ENCODE assay signal across 36 cellular contexts in the genomic region with DNA sequence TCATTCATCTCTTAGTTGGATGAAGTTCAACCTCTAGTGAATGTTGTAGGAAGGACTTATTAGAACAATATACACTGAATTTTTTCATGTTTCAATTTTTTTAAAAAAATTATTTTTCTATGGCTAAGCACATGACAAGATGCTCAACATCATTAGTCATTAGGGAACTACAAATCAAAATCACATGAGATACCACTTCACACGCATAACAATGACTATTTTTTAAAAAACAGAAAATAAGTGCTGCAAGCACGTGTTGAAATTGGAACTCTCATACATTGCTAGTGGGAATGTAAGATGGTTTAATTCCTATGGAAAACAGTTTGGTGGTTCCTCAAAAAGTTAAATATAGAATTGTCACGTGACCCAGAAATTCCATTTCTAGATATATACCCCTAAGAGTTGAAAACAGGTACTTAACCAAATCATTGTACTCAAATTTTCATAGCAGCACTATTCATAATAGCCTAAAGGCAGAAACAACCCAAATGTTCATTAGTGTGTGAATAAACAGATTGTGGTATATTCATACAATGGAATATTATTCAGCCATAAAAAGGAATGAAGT.
"Had no signal": no experiment of that assay in that cellular context is flagged by ENCODE, and none has a peak within 500 bp of the region (broad histone marks: within the 10 kb centered on the region; RNA-seq: fewer than 3 reads in every experiment).

No MANE protein-coding gene starts in this region.

- FAIRE-seq: astrocyte, TTC549 had no signal

- H3K27ac ChIP-seq: adrenal gland, body of pancreas, brain microvascular endothelial cell, breast epithelium, VCaP had no signal

- H3K36me3 ChIP-seq: adrenal gland, brain microvascular endothelial cell, breast epithelium had no signal

- H3K9me3 Mint-ChIP-seq: activated CD4-positive, alpha-beta memory T cell treated with anti-CD3 and anti-CD28 coated beads, Interleukin-2, amount 10 ng/mL, durations not matched to agents 7 days and 5 days; activated CD4-positive, alpha-beta T cell treated with anti-CD3 and anti-CD28 coated beads, Interleukin-2, amount 10 ng/mL, durations not matched to agents 24 days and 14 days; activated T-helper 2 cell treated with anti-CD3 and anti-CD28 coated beads, Interferon-gamma antibody, Interleukin-2, Interleukin-4, amounts not matched to agents 10 μg/mL and 5 μg/mL and 100 μg/mL, durations not matched to agents 14 hours and 24 hours and 36 hours; central memory CD8-positive, alpha-beta T cell; T-helper 2 cell treated with Interferon-gamma antibody and Interleukin-4, amounts not matched to agents 5 μg/mL and 100 μg/mL, for 36 hours had no signal

- H3K4me3 Mint-ChIP-seq: activated B cell treated with CpG ODN at 0.5 μM for 24 hours; activated CD4-positive, alpha-beta memory T cell treated with anti-CD3 and anti-CD28 coated beads, Interleukin-2, amount 10 ng/mL, durations not matched to agents 7 days and 5 days; activated CD4-positive, alpha-beta T cell treated with anti-CD3 and anti-CD28 coated beads, Interleukin-2, amount 10 ng/mL, durations not matched to agents 24 days and 14 days; activated CD8-positive, alpha-beta memory T cell treated with anti-CD3 and anti-CD28 coated beads, Interleukin-2, amount 10 ng/mL, durations not matched to agents 7 days and 5 days; activated CD8-positive, alpha-beta T cell treated with anti-CD3 and anti-CD28 coated beads, Interleukin-2, amount 10 ng/mL, durations not matched to agents 7 days and 5 days; activated naive CD4-positive, alpha-beta T cell treated with anti-CD3 and anti-CD28 coated beads, Interleukin-2, amount 10 ng/mL, durations not matched to agents 7 days and 5 days; activated naive CD4-positive, alpha-beta T cell treated with anti-CD3 and anti-CD28 coated beads, Interleukin-2, amount 50 U/mL, for 24 hours; activated naive CD8-positive, alpha-beta T cell; activated T-cell treated with anti-CD3 and anti-CD28 coated beads, Interleukin-2, amount 50 U/mL, for 24 hours; central memory CD8-positive, alpha-beta T cell; T-cell; T-helper 2 cell treated with Interferon-gamma antibody and Interleukin-4, amounts not matched to agents 5 μg/mL and 100 μg/mL, for 36 hours had no signal

- H3K4me1 Mint-ChIP-seq: activated B cell treated with CpG ODN at 0.5 μM for 24 hours; activated CD4-positive, alpha-beta memory T cell treated with anti-CD3 and anti-CD28 coated beads, Interleukin-2, amount 10 ng/mL, durations not matched to agents 7 days and 5 days; activated CD4-positive, alpha-beta T cell treated with anti-CD3 and anti-CD28 coated beads, Interleukin-2, amount 10 ng/mL, durations not matched to agents 24 days and 14 days; activated CD8-positive, alpha-beta memory T cell treated with anti-CD3 and anti-CD28 coated beads, Interleukin-2, amount 10 ng/mL, durations not matched to agents 7 days and 5 days; activated naive CD4-positive, alpha-beta T cell treated with anti-CD3 and anti-CD28 coated beads, Interleukin-2, amount 10 ng/mL, durations not matched to agents 7 days and 5 days; activated naive CD4-positive, alpha-beta T cell treated with anti-CD3 and anti-CD28 coated beads, Interleukin-2, amount 50 U/mL, for 24 hours; central memory CD8-positive, alpha-beta T cell; T-cell had no signal

- H3K4me3 ChIP-seq: adrenal gland, body of pancreas, breast epithelium had no signal

- H3K27ac Mint-ChIP-seq: activated B cell treated with CpG ODN at 0.5 μM for 24 hours; activated CD4-positive, alpha-beta memory T cell treated with anti-CD3 and anti-CD28 coated beads, Interleukin-2, amount 10 ng/mL, durations not matched to agents 7 days and 5 days; activated CD4-positive, alpha-beta T cell treated with anti-CD3 and anti-CD28 coated beads, Interleukin-2, amount 10 ng/mL, durations not matched to agents 24 days and 14 days; activated CD8-positive, alpha-beta memory T cell treated with anti-CD3 and anti-CD28 coated beads, Interleukin-2, amount 10 ng/mL, durations not matched to agents 7 days and 5 days; activated CD8-positive, alpha-beta T cell treated with anti-CD3 and anti-CD28 coated beads, Interleukin-2, amount 10 ng/mL, durations not matched to agents 7 days and 5 days; activated naive CD4-positive, alpha-beta T cell treated with anti-CD3 and anti-CD28 coated beads, Interleukin-2, amount 10 ng/mL, durations not matched to agents 7 days and 5 days; activated naive CD4-positive, alpha-beta T cell treated with anti-CD3 and anti-CD28 coated beads, Interleukin-2, amount 50 U/mL, for 24 hours; activated naive CD8-positive, alpha-beta T cell; activated T-cell treated with anti-CD3 and anti-CD28 coated beads, Interleukin-2, amount 50 U/mL, for 24 hours; activated T-helper 2 cell treated with anti-CD3 and anti-CD28 coated beads, Interferon-gamma antibody, Interleukin-2, Interleukin-4, amounts not matched to agents 10 μg/mL and 5 μg/mL and 100 μg/mL, durations not matched to agents 14 hours and 24 hours and 36 hours; T-cell; T-helper 2 cell treated with Interferon-gamma antibody and Interleukin-4, amounts not matched to agents 5 μg/mL and 100 μg/mL, for 36 hours had no signal

- H3K36me3 Mint-ChIP-seq: activated CD8-positive, alpha-beta memory T cell treated with anti-CD3 and anti-CD28 coated beads, Interleukin-2, amount 10 ng/mL, durations not matched to agents 7 days and 5 days; activated naive CD4-positive, alpha-beta T cell treated with anti-CD3 and anti-CD28 coated beads, Interleukin-2, amount 10 ng/mL, durations not matched to agents 7 days and 5 days; activated naive CD4-positive, alpha-beta T cell treated with anti-CD3 and anti-CD28 coated beads, Interleukin-2, amount 50 U/mL, for 24 hours; T-cell had no signal

- H3K9me3 ChIP-seq: adrenal gland, body of pancreas had no signal

- H3K27me3 Mint-ChIP-seq: activated CD4-positive, alpha-beta memory T cell treated with anti-CD3 and anti-CD28 coated beads, Interleukin-2, amount 10 ng/mL, durations not matched to agents 7 days and 5 days; activated CD8-positive, alpha-beta memory T cell treated with anti-CD3 and anti-CD28 coated beads, Interleukin-2, amount 10 ng/mL, durations not matched to agents 7 days and 5 days; central memory CD8-positive, alpha-beta T cell had no signal

- DNase-seq: activated B cell treated with CpG ODN at 0.5 μM for 24 hours; activated CD4-positive, alpha-beta memory T cell treated with anti-CD3 and anti-CD28 coated beads, Interleukin-2, amount 10 ng/mL, durations not matched to agents 7 days and 5 days; activated CD4-positive, alpha-beta T cell treated with anti-CD3 and anti-CD28 coated beads for 4 hours; activated CD4-positive, alpha-beta T cell treated with anti-CD3 and anti-CD28 coated beads, Interleukin-2, amount 10 ng/mL, durations not matched to agents 24 days and 14 days; activated CD4-positive, alpha-beta T cell treated with anti-CD3 and anti-CD28 coated beads, Interleukin-2, amount 50 U/mL, for 1 hour; activated CD4-positive, alpha-beta T cell treated with anti-CD3 and anti-CD28 coated beads, Interleukin-2, amount 50 U/mL, for 4 hours; activated CD4-positive, CD25-positive, alpha-beta regulatory T cell treated with anti-CD3 and anti-CD28 coated beads, Interleukin-2, amount 50 U/mL, for 72 hours; activated CD8-positive, alpha-beta memory T cell treated with anti-CD3 and anti-CD28 coated beads for 24 hours; activated CD8-positive, alpha-beta memory T cell treated with anti-CD3 and anti-CD28 coated beads, Interleukin-2, amount 10 ng/mL, durations not matched to agents 7 days and 5 days; activated CD8-positive, alpha-beta memory T cell treated with anti-CD3 and anti-CD28 coated beads, Interleukin-2, amount 50 U/mL, for 48 hours; activated CD8-positive, alpha-beta T cell treated with anti-CD3 and anti-CD28 coated beads, Interleukin-2, amount 10 ng/mL, durations not matched to agents 7 days and 5 days; activated effector memory CD4-positive, alpha-beta T cell treated with Interleukin-2 at 50 U/mL for 16 hours; activated gamma-delta T cell; activated naive CD4-positive, alpha-beta T cell treated with anti-CD3 and anti-CD28 coated beads, Interleukin-2, amount 10 ng/mL, durations not matched to agents 7 days and 5 days; activated naive CD4-positive, alpha-beta T cell treated with Interleukin-2 at 50 U/mL for 16 hours; activated T-cell treated with anti-CD3 and anti-CD28 coated beads, Interleukin-2, amount 50 U/mL, for 24 hours; activated T-cell treated with anti-CD3 and anti-CD28 coated beads, Interleukin-2, amount 50 U/mL, for 48 hours; adrenal gland; amniotic stem cell; aorta; body of pancreas; brain microvascular endothelial cell; caudate nucleus; cerebellar nuclear complex; T-cell; T-helper 2 cell; T-helper 9 cell had no signal

- H3K4me1 ChIP-seq: adrenal gland, breast epithelium had no signal

- H3K27me3 ChIP-seq: body of pancreas, brain microvascular endothelial cell, breast epithelium had no signal

- ATAC-seq: activated CD8-positive, alpha-beta memory T cell treated with anti-CD3 and anti-CD28 coated beads, Interleukin-2, amount 10 ng/mL, durations not matched to agents 7 days and 5 days; activated CD8-positive, alpha-beta T cell treated with anti-CD3 and anti-CD28 coated beads, Interleukin-2, amount 10 ng/mL, durations not matched to agents 7 days and 5 days; body of pancreas; T-cell had no signal
